ENCODE assay signal across 8 cellular contexts in genomic region chr2:43484323-43484930, GRCh38.
DNase-seq lines count a peak whose midpoint lies in the region; ATAC-seq, FAIRE-seq and TF ChIP-seq lines count a peak whose summit lies in the region.

No MANE protein-coding gene starts in this region.

- H3K9me1 ChIP-seq in endothelial cell of umbilical vein (replicated peaks; ENCODE audit: control insufficient read depth, extremely low read depth, insufficient read depth, low read length), result no peaks in the 10 kb centered on the region

- H3K4me2 ChIP-seq in endothelial cell of umbilical vein (ENCODE audit: insufficient read depth, low read length), result no peak overlapping the region

- H3K4me3 ChIP-seq in endothelial cell of umbilical vein (replicated peaks in 1 of 3; ENCODE audit: insufficient read depth in 1 of 3, low read depth in 1 of 3, low read length in 3 of 3) (no peak overlapping the region), muscle layer of colon (ENCODE audit: low read depth in 1 of 2, low read length in 2 of 2) (no peak overlapping the region)

- DNase-seq in Daoy (ENCODE audit: low read depth), result peak; percentile 54
- peak; percentile 1 for DNase-seq in NCI-H1048 (lab: John Stamatoyannopoulos, UW)
- DNase-seq in RPMI8226, result peak; percentile 69
- peak; percentile 84 for DNase-seq in endothelial cell of umbilical vein (ENCODE audit: low read depth, low spot score)
- no peak for DNase-seq in hepatic stellate cell (ENCODE audit: low spot score)

- no peaks in the 10 kb centered on the region for H3K27me3 ChIP-seq in endothelial cell of umbilical vein (ENCODE audit: control insufficient read depth in 2 of 2, insufficient read depth in 2 of 2, low read length in 2 of 2)
- H3K27me3 ChIP-seq in muscle layer of colon (ENCODE audit: control insufficient read depth in 1 of 2, insufficient read depth in 2 of 2, low read length in 2 of 2), result no peaks in the 10 kb centered on the region

- peak; percentile 31 to 32 for TF ChIP-seq CTCF in endothelial cell of umbilical vein (IDR thresholded peaks at IDR 0.05; ENCODE audit: extremely low read depth in 1 of 2, insufficient read depth in 1 of 2, low read depth in 1 of 2, low read length in 2 of 2)

- peaks cover 7% of the 10 kb centered on the region for H3K4me1 ChIP-seq in endothelial cell of umbilical vein (ENCODE audit: control insufficient read depth, extremely low read depth, insufficient read depth, low read length)
- peaks cover 43% of the 10 kb centered on the region for H3K4me1 ChIP-seq in muscle layer of colon (ENCODE audit: insufficient read depth, low read length)

- intact Hi-C loops in endothelial cell of umbilical vein (cut with micrococcal nuclease), result loop anchor here (1.0 to 10.0 kb wide), 10 partner anchors 28 to 657 kb away; no protein-coding TSS in a partner anchor

- no peak overlapping the region for H2AFZ ChIP-seq in endothelial cell of umbilical vein (ENCODE audit: low read depth, low read length)

- POLR2A ChIA-PET in endothelial cell of umbilical vein (lab: Charles Lee), result interaction anchor here (1.7 kb wide), 1 partner anchor 258 kb away, joined by 9 read pairs; the partner anchor contains the start of gene ZFP36L2

- no peak for TF ChIP-seq POLR2A in endothelial cell of umbilical vein (IDR thresholded peaks at IDR 0.05; ENCODE audit: low read depth, low read length)

- H3K9me3 ChIP-seq in endothelial cell of umbilical vein (replicated peaks; ENCODE audit: control insufficient read depth, insufficient read depth, low read length) (no peaks in the 10 kb centered on the region), muscle layer of colon (ENCODE audit: low read length) (no peaks in the 10 kb centered on the region)

- H3K79me2 ChIP-seq in endothelial cell of umbilical vein (ENCODE audit: control insufficient read depth, insufficient read depth, low read length), result no peaks in the 10 kb centered on the region

- peak overlapping the region; percentile 3 for H3K9ac ChIP-seq in endothelial cell of umbilical vein (replicated peaks; ENCODE audit: extremely low read depth, insufficient read depth, low read length)
- no peak overlapping the region for H3K9ac ChIP-seq in muscle layer of colon (ENCODE audit: low read length)

- ATAC-seq in GM19452 (IDR thresholded peaks at IDR 0.05; ENCODE audit: unreplicated experiment), result no peak
- no peak for ATAC-seq in GM21515 (IDR thresholded peaks at IDR 0.05; ENCODE audit: unreplicated experiment)

- BruUV-seq in endothelial cell of umbilical vein (replicated peaks; lab: Mats Ljungman, UMichigan), result no TSS peak

- H3K36me3 ChIP-seq in endothelial cell of umbilical vein (ENCODE audit: control insufficient read depth in 2 of 2, extremely low read depth in 1 of 2, insufficient read depth in 2 of 2, low read length in 2 of 2) (no peaks in the 10 kb centered on the region), muscle layer of colon (ENCODE audit: insufficient read depth, low read length) (no peaks in the 10 kb centered on the region)

- H4K20me1 ChIP-seq in endothelial cell of umbilical vein (replicated peaks; ENCODE audit: control insufficient read depth, extremely low read depth, insufficient read depth, low read length), result no peaks in the 10 kb centered on the region

- peak; percentile 62 for FAIRE-seq in endothelial cell of umbilical vein (lab: Jason Lieb, UNC)

- CTCF ChIA-PET in endothelial cell of umbilical vein (lab: Charles Lee), result interaction anchor here (0.6 to 4.1 kb wide), 57 partner anchors 8 to 661 kb away, joined by 3 to 92 read pairs (median 5); partner anchors contain the start of gene ZFP36L2

- dilution Hi-C loops in endothelial cell of umbilical vein (cut with MboI; ENCODE audit: extremely low pct_ligation_motif_present, low sequenced_read_pairs), result no loop called here

- H3K27ac ChIP-seq in endothelial cell of umbilical vein (ENCODE audit: insufficient read depth, low read depth, low read length) (no peak overlapping the region), muscle layer of colon (ENCODE audit: low read depth, low read length) (peak overlapping the region; percentile 55)

TF ChIP-seq in endothelial cell of umbilical vein, 7 proteins besides CTCF, POLR2A, EP300 and RAD21:
- TF ChIP-seq GATA2 (IDR thresholded peaks at IDR 0.05; ENCODE audit: insufficient read depth, insufficient read length, low read depth, low read length) (no peak), MYC (IDR thresholded peaks at IDR 0.05; ENCODE audit: low read depth, low read length) (no peak), EZH2 (IDR thresholded peaks at IDR 0.05; ENCODE audit: borderline replicate concordance, low read depth, low read length, severe bottlenecking) (no peak), MAX (IDR thresholded peaks at IDR 0.05; ENCODE audit: insufficient read depth, insufficient read length) (no peak)
